21 cellular contexts compared by ENCODE assay signal in genomic region chr12:76936562-76937185, GRCh38.
"Had no signal": no experiment of that assay in that cellular context is flagged by ENCODE, and none has a peak within 500 bp of the region (broad histone marks: within the 10 kb centered on the region; RNA-seq: fewer than 3 reads in every experiment).

No MANE protein-coding gene starts in this region.

- DNase-seq: activated CD4-positive, alpha-beta T cell treated with anti-CD3 and anti-CD28 coated beads, Interleukin-2, amount 10 ng/mL, durations not matched to agents 7 days and 5 days; activated CD4-positive, CD25-positive, alpha-beta regulatory T cell treated with anti-CD3 and anti-CD28 coated beads, Interleukin-2, amount 50 U/mL, for 72 hours; activated CD8-positive, alpha-beta memory T cell treated with anti-CD3 and anti-CD28 coated beads, Interleukin-2, amount 10 ng/mL, durations not matched to agents 7 days and 5 days; activated CD8-positive, alpha-beta T cell treated with anti-CD3 and anti-CD28 coated beads for 36 hours; activated effector memory CD4-positive, alpha-beta T cell treated with anti-CD3 and anti-CD28 coated beads, Interleukin-2, amount 50 U/mL, for 16 hours; activated naive CD4-positive, alpha-beta T cell treated with anti-CD3 and anti-CD28 coated beads, Interleukin-2, amount 10 ng/mL, durations not matched to agents 7 days and 5 days; activated T-cell treated with anti-CD3 and anti-CD28 coated beads for 4 hours; amygdala; cerebellar nuclear complex; esophagus squamous epithelium; heart left ventricle; lower lobe of right lung; naive B cell; posterior cingulate gyrus; stimulated activated CD4-positive, alpha-beta T cell treated with anti-CD3 and anti-CD28 coated beads, Interleukin-4, amount 100 ng/mL, for 1 hour; stimulated activated naive CD4-positive, alpha-beta T cell treated with Interleukin-2 at 50 U/mL for 16 hours; upper lobe of right lung had no signal

- H3K27me3 ChIP-seq: esophagus squamous epithelium, gastroesophageal sphincter, heart left ventricle, upper lobe of right lung had no signal

- H3K4me1 ChIP-seq: esophagus squamous epithelium, gastroesophageal sphincter, heart left ventricle, lower lobe of right lung, upper lobe of right lung had no signal

- ATAC-seq: activated CD8-positive, alpha-beta memory T cell treated with anti-CD3 and anti-CD28 coated beads, Interleukin-2, amount 10 ng/mL, durations not matched to agents 7 days and 5 days; activated CD8-positive, alpha-beta T cell treated with anti-CD3 and anti-CD28 coated beads for 36 hours; gastroesophageal sphincter; heart left ventricle; left lobe of liver; lower lobe of right lung; upper lobe of right lung had no signal

- H3K9me3 ChIP-seq: esophagus squamous epithelium, gastroesophageal sphincter, heart left ventricle, lower lobe of right lung, upper lobe of right lung had no signal

- H3K27ac ChIP-seq: coronary artery, esophagus squamous epithelium, gastroesophageal sphincter, heart left ventricle, lower lobe of right lung, upper lobe of right lung, VCaP had no signal

- H3K36me3 ChIP-seq: esophagus squamous epithelium, gastroesophageal sphincter, heart left ventricle, lower lobe of right lung, upper lobe of right lung had no signal

- H3K4me3 ChIP-seq: coronary artery, esophagus squamous epithelium, gastroesophageal sphincter, heart left ventricle, lower lobe of right lung, upper lobe of right lung had no signal
